22 cellular contexts compared by ENCODE assay signal in the genomic region with DNA sequence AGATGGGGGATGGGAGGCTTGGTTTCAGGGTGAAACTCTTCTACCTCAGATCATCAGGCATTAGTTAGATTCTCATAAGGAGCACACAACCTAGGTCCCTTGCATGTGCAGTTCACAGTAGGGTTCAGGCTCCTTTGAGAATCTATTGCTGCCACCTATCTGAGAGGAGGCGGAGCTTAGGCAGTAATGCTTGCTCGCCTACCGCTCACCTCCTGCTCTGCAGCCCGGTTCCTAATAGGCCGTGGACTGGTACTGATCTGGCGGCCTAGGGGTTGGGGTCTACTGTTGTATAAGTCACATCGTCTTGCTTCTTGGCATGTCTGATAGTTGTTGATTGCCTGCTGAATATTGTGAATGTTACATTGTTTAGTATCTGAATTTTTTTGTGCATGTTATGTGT.
"Had no signal": no experiment of that assay in that cellular context is flagged by ENCODE, and none has a peak within 500 bp of the region (broad histone marks: within the 10 kb centered on the region; RNA-seq: fewer than 3 reads in every experiment).

No MANE protein-coding gene starts in this region.

- H3K36me3 ChIP-seq: breast epithelium, ovary, prostate gland, thyroid gland had no signal

- H3K4me1 ChIP-seq: breast epithelium, foreskin keratinocyte, prostate gland, thyroid gland had no signal

- H3K9me3 Mint-ChIP-seq: activated B cell treated with CpG ODN at 0.5 μM for 24 hours; activated naive CD8-positive, alpha-beta T cell treated with anti-CD3 and anti-CD28 coated beads for 36 hours; natural killer cell; T-cell had no signal

- H3K27ac Mint-ChIP-seq: activated B cell treated with CpG ODN at 0.5 μM for 24 hours; activated naive CD8-positive, alpha-beta T cell treated with anti-CD3 and anti-CD28 coated beads for 36 hours; natural killer cell; T-cell had no signal

- H3K4me3 ChIP-seq: breast epithelium, lower lobe of right lung, ovary, prostate gland, spleen, thyroid gland had no signal

- H3K36me3 Mint-ChIP-seq: natural killer cell had no signal

- H3K9ac ChIP-seq: SK-N-SH had no signal

- H3K4me3 Mint-ChIP-seq: activated B cell treated with CpG ODN at 0.5 μM for 24 hours; activated naive CD8-positive, alpha-beta T cell treated with anti-CD3 and anti-CD28 coated beads for 36 hours; natural killer cell; T-cell had no signal

- H3K27ac ChIP-seq: breast epithelium, foreskin keratinocyte, lower lobe of right lung, neutrophil, ovary, prostate gland, spleen, thyroid gland had no signal

- H3K27me3 Mint-ChIP-seq: activated B cell treated with CpG ODN at 0.5 μM for 24 hours; activated naive CD8-positive, alpha-beta T cell treated with anti-CD3 and anti-CD28 coated beads for 36 hours; T-cell had no signal

- ATAC-seq: foreskin keratinocyte, lower lobe of right lung, natural killer cell, T-cell had no signal

- DNase-seq: activated B cell treated with CpG ODN at 0.5 μM for 24 hours; activated CD4-positive, alpha-beta T cell treated with anti-CD3 and anti-CD28 coated beads for 4 hours; activated CD4-positive, alpha-beta T cell treated with anti-CD3 and anti-CD28 coated beads, Interleukin-2, amount 50 U/mL, for 48 hours; activated naive CD4-positive, alpha-beta T cell treated with Interleukin-2 at 50 U/mL for 16 hours; activated naive CD8-positive, alpha-beta T cell treated with anti-CD3 and anti-CD28 coated beads for 36 hours; activated T-cell treated with anti-CD3 and anti-CD28 coated beads, Interleukin-2, amount 50 U/mL, for 48 hours; foreskin keratinocyte; glutamatergic neuron; hippocampal formation; left colon; lower lobe of right lung; natural killer cell; ovary; SK-N-SH; spleen; stimulated activated CD4-positive, alpha-beta T cell treated with anti-CD3 and anti-CD28 coated beads, Interleukin-4, amount 100 ng/mL, for 24 hours; stimulated activated naive CD4-positive, alpha-beta T cell treated with Interleukin-2 at 50 U/mL for 16 hours; T-cell; thyroid gland had no signal

- H3K27me3 ChIP-seq: breast epithelium, foreskin keratinocyte, neutrophil, ovary, spleen, thyroid gland had no signal

- H3K9me3 ChIP-seq: breast epithelium, lower lobe of right lung, neutrophil, ovary, prostate gland, SK-N-SH, spleen, thyroid gland had no signal
